1 cellular context compared by ENCODE assay signal in genomic region chr22:36368359-36368983, GRCh38.
TF ChIP-seq lines count a peak whose summit lies in the region.

No MANE protein-coding gene starts in this region.

TF ChIP-seq in K562, 482 proteins besides CTCF, POLR2A, EP300 and RAD21 (continued from another document):
- TF ChIP-seq, protein P1, sequence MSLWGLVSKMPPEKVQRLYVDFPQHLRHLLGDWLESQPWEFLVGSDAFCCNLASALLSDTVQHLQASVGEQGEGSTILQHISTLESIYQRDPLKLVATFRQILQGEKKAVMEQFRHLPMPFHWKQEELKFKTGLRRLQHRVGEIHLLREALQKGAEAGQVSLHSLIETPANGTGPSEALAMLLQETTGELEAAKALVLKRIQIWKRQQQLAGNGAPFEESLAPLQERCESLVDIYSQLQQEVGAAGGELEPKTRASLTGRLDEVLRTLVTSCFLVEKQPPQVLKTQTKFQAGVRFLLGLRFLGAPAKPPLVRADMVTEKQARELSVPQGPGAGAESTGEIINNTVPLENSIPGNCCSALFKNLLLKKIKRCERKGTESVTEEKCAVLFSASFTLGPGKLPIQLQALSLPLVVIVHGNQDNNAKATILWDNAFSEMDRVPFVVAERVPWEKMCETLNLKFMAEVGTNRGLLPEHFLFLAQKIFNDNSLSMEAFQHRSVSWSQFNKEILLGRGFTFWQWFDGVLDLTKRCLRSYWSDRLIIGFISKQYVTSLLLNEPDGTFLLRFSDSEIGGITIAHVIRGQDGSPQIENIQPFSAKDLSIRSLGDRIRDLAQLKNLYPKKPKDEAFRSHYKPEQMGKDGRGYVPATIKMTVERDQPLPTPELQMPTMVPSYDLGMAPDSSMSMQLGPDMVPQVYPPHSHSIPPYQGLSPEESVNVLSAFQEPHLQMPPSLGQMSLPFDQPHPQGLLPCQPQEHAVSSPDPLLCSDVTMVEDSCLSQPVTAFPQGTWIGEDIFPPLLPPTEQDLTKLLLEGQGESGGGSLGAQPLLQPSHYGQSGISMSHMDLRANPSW (CRISPR knock-in tag; IDR thresholded peaks at IDR 0.05): no peak
- no peak for TF ChIP-seq ZNF551 (CRISPR knock-in tag; IDR thresholded peaks at IDR 0.05)
- no peak for TF ChIP-seq ZNF778 (CRISPR knock-in tag; IDR thresholded peaks at IDR 0.05)
- no peak for TF ChIP-seq ZNF518B (CRISPR knock-in tag; IDR thresholded peaks at IDR 0.05)
- no peak for TF ChIP-seq BDP1 (IDR thresholded peaks at IDR 0.05; ENCODE audit: insufficient read depth, insufficient read length)
- no peak; the same call in 1 of the 2 replicates for TF ChIP-seq EZH2 (IDR thresholded peaks at IDR 0.05; ENCODE audit: borderline replicate concordance, low read depth, low read length)
- no peak for TF ChIP-seq ESRRB (CRISPR knock-in tag; IDR thresholded peaks at IDR 0.05; ENCODE audit: borderline replicate concordance)
- no peak for TF ChIP-seq HNRNPH1 (optimal IDR thresholded peaks at IDR 0.05; ENCODE audit: low read depth, low read length)
- TF ChIP-seq STAG1 (CRISPR knock-in tag; IDR thresholded peaks at IDR 0.05; ENCODE audit: borderline replicate concordance): no peak
TF ChIP-seq in K562: peak in this region for 141.
